ENCODE assay signal across 17 cellular contexts in genomic region chr17:32222621-32223020, GRCh38. TPM values are rescaled to one million over a fixed set of nuclear protein-coding genes. Genes with fewer than 3 reads are reported as not detected.
A peak's percentile ranks its signal among the peaks of the same experiment; 100 is the strongest.
DNase-seq lines count a peak whose midpoint lies in the region; ATAC-seq, FAIRE-seq and TF ChIP-seq lines count a peak whose summit lies in the region.
"Had no signal": no experiment of that assay in that cellular context is flagged by ENCODE, and none has a peak within 500 bp of the region (broad histone marks: within the 10 kb centered on the region; RNA-seq: fewer than 3 reads in every experiment).

No MANE protein-coding gene starts in this region.

- DNase-seq in A549 (ENCODE audit: low read depth in 1 of 2, low spot score in 1 of 2) (peak; percentile 24 to 62), HCT116 (ENCODE audit: low read depth, low spot score) (no peak), RWPE1 (ENCODE audit: low spot score) (peak; percentile 78), epithelial cell of proximal tubule (ENCODE audit: low read depth) (no peak), NCI-H187 treated with DMSO at 0.1 percent for 48 hours (lab: John Stamatoyannopoulos, UW) (no peak), lower lobe of right lung (no peak), NCI-H1436 (lab: John Stamatoyannopoulos, UW) (no peak)
- DNase-seq: CD4-positive, alpha-beta T cell; DMS153; immature natural killer cell; NCI-H1092; nucleus accumbens; stimulated activated CD4-positive, alpha-beta T cell treated with anti-CD3 and anti-CD28 coated beads, Interleukin-12 subunit alpha, Interleukin-12 subunit beta, amount 100 ng/mL, for 4 hours had no signal

- BruUV-seq in HCT116 (replicated peaks; lab: Mats Ljungman, UMichigan), result no TSS peak

- no peaks in the 10 kb centered on the region for H3K9me3 ChIP-seq in A549
- no peaks in the 10 kb centered on the region for H3K9me3 ChIP-seq in HCT116 (ENCODE audit: control insufficient read depth in 1 of 2, insufficient read depth in 1 of 2, low read depth in 1 of 2, low read length in 2 of 2)
- H3K9me3 ChIP-seq in lower lobe of right lung, result no peaks in the 10 kb centered on the region
- H3K9me3 ChIP-seq: right atrium auricular region had no signal

- no peaks in the 10 kb centered on the region for H3K9me2 ChIP-seq in HCT116 (ENCODE audit: insufficient read depth)

- H3K9ac ChIP-seq in HCT116 (ENCODE audit: low read length), result no peak overlapping the region

- no peaks in the 10 kb centered on the region for H4K20me1 ChIP-seq in HCT116 (ENCODE audit: insufficient read depth)

- no peak for TF ChIP-seq POLR2A in A549 (IDR thresholded peaks at IDR 0.05; ENCODE audit: low read length)
- no peak for TF ChIP-seq POLR2A in HCT116 (IDR thresholded peaks at IDR 0.05; ENCODE audit: borderline replicate concordance, extremely low read depth, insufficient read depth, insufficient read length)

- H3K36me3 ChIP-seq in HCT116 (ENCODE audit: control insufficient read depth in 1 of 2, insufficient read depth in 2 of 2, low read length in 2 of 2), result no peaks in the 10 kb centered on the region
- peaks cover 70% of the 10 kb centered on the region for H3K36me3 ChIP-seq in lower lobe of right lung

- TF ChIP-seq EP300 in A549 (IDR thresholded peaks at IDR 0.05), result no peak

- H3K27ac ChIP-seq in A549 (no peak overlapping the region), HCT116 (ENCODE audit: low read depth, low read length) (no peak overlapping the region), RWPE1 (no peak overlapping the region), lower lobe of right lung (no peak overlapping the region)
- H3K27ac ChIP-seq: right atrium auricular region had no signal

- H3K27me3 ChIP-seq in HCT116 (ENCODE audit: insufficient read depth, low read length) (no peaks in the 10 kb centered on the region), lower lobe of right lung (ENCODE audit: low read depth) (no peaks in the 10 kb centered on the region)
- H3K27me3 ChIP-seq: right atrium auricular region had no signal

- CTCF ChIA-PET in A549 (lab: Yijun Ruan, JAX), result interaction anchor here (0.6 to 3.9 kb wide), 13 partner anchors 9 to 1325 kb away, joined by 3 to 14 read pairs (median 4); no protein-coding TSS in a partner anchor
- CTCF ChIA-PET in HCT116 (lab: Charles Lee), result interaction anchor here (0.7 to 1.4 kb wide), 2 partner anchors 30 to 222 kb away, joined by 3 read pairs; partner anchors contain the start of gene PSMD11
- CTCF ChIA-PET in RWPE1 (lab: Yijun Ruan, JAX), result interaction anchor here (0.6 to 0.9 kb wide), 5 partner anchors 12 to 81 kb away, joined by 3 to 7 read pairs (median 4); no protein-coding TSS in a partner anchor

- FAIRE-seq in A549 (lab: Jason Lieb, UNC), result no peak

- RAD21 ChIA-PET in HCT116 (lab: Charles Lee; ENCODE audit: low non-redundant PET in 1 of 2, low total read pairs in 2 of 2, uncharacterized antibody in 2 of 2, unreplicated experiment in 2 of 2), result no interaction called here

- POLR2A ChIA-PET in A549 (lab: Yijun Ruan, JAX) (interaction anchor here (0.5 to 1.1 kb wide), 2 partner anchors 17 to 19 kb away, joined by 3 read pairs; no protein-coding TSS in a partner anchor), HCT116 (lab: Charles Lee) (no interaction called here), RWPE1 (lab: Yijun Ruan, JAX; ENCODE audit: low non-redundant PET) (no interaction called here)

- intact Hi-C loops in HCT116 (cut with micrococcal nuclease), result no loop called here
- intact Hi-C loops in lower lobe of right lung (cut with DNase I), result no loop called here

- 0 out of 3 replicates have a peak, but pooled peaks have one; percentile 8 for TF ChIP-seq CTCF in A549 (IDR thresholded peaks at IDR 0.05)
- TF ChIP-seq CTCF in HCT116 (IDR thresholded peaks at IDR 0.05 in 2 of 3, conservative IDR thresholded peaks at IDR 0.05 in 1 of 3; ENCODE audit: borderline replicate concordance in 1 of 3, insufficient read depth in 1 of 3, low read depth in 2 of 3, low read length in 2 of 3), result peak in 2 of 3 experiments; percentile 9 to 15; a peak in 1 of 6 replicates
- TF ChIP-seq CTCF in RWPE1 (conservative IDR thresholded peaks at IDR 0.05; ENCODE audit: low read depth), result no peak
- TF ChIP-seq CTCF in epithelial cell of proximal tubule (conservative IDR thresholded peaks at IDR 0.05; ENCODE audit: low read depth, low read length), result peak; percentile 21
- no peak for TF ChIP-seq CTCF in lower lobe of right lung (IDR thresholded peaks at IDR 0.05)

- peak; percentile 88 to 97 for ATAC-seq in A549
- peak; percentile 80 for ATAC-seq in HCT116
- no peak for ATAC-seq in HG03135 (IDR thresholded peaks at IDR 0.05; ENCODE audit: unreplicated experiment)
- ATAC-seq in lower lobe of right lung, result no peak
- ATAC-seq: activated T-helper 17 cell treated with anti-CD3 and anti-CD28 coated beads, Interleukin-2, amount 50 U/mL, for 72 hours had no signal

- no peaks in the 10 kb centered on the region for H3K79me2 ChIP-seq in HCT116 (ENCODE audit: insufficient read depth, low read length)

- H3K4me2 ChIP-seq in A549, result no peak overlapping the region
- no peak overlapping the region for H3K4me2 ChIP-seq in HCT116 (ENCODE audit: low read length)

- no peak overlapping the region for H2AFZ ChIP-seq in HCT116 (ENCODE audit: low read depth, low read length, poor library complexity, severe bottlenecking)

- peaks cover 7% of the 10 kb centered on the region for H3K4me1 ChIP-seq in A549
- peaks cover 0 to 11% of the 10 kb centered on the region in 2 experiments; a peak in 1 of 4 replicates for H3K4me1 ChIP-seq in HCT116 (ENCODE audit: control insufficient read depth in 1 of 2, insufficient read depth in 2 of 2, low read length in 2 of 2)
- H3K4me1 ChIP-seq in lower lobe of right lung, result no peaks in the 10 kb centered on the region
- H3K4me1 ChIP-seq: right atrium auricular region had no signal

- H3K4me3 ChIP-seq in A549 (no peak overlapping the region), HCT116 (replicated peaks in 1 of 2; ENCODE audit: low read depth in 1 of 2, low read length in 2 of 2) (no peak overlapping the region), epithelial cell of proximal tubule (ENCODE audit: low read depth, low read length) (no peak overlapping the region), lower lobe of right lung (no peak overlapping the region)
- H3K4me3 ChIP-seq: lung, right atrium auricular region had no signal

- WGBS in A549 (ENCODE audit: missing lambda C conversion rate), result 16% methylated on average over 3 of the region's 3 CpGs

- TF ChIP-seq RAD21 in A549 (conservative IDR thresholded peaks at IDR 0.05 in 1 of 2, IDR thresholded peaks at IDR 0.05 in 1 of 2) (no peak), HCT116 (IDR thresholded peaks at IDR 0.05; ENCODE audit: low read depth) (no peak)

TF ChIP-seq in A549, 52 proteins besides CTCF, POLR2A, EP300 and RAD21:
- no peak for TF ChIP-seq ELK1 (IDR thresholded peaks at IDR 0.05; ENCODE audit: low read depth, low read length)
- 0 out of 2 replicates have a peak, but pooled peaks have one; percentile 0 for TF ChIP-seq RFX5 (IDR thresholded peaks at IDR 0.05)

TF ChIP-seq in HCT116, 20 proteins besides CTCF, POLR2A, EP300 and RAD21:
- TF ChIP-seq ZFX (IDR thresholded peaks at IDR 0.05), result no peak
- TF ChIP-seq, protein P1, sequence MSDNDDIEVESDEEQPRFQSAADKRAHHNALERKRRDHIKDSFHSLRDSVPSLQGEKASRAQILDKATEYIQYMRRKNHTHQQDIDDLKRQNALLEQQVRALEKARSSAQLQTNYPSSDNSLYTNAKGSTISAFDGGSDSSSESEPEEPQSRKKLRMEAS (IDR thresholded peaks at IDR 0.05), result peak; percentile 49; the same call in 1 of the 2 replicates
TF ChIP-seq in HCT116: peak in this region for 1.

RNA-seq across cellular contexts. Expression of gene RHBDL3, which starts 43.0 kb away (rescaled TPM):
- polyA plus RNA-seq in A549 (2011; rRNA removed) (2.0 and 3.1 TPM in 2 replicates), A549 (2017; fragmentation: RNase III; extraction: RNeasy Plus Mini Kit Qiagen cat#74134 plus additional on column Dnase treatment) (4.2 to 6.6 TPM (median 5.9 TPM) in 3 replicates)
- 3.5 and 4.3 TPM in 2 replicates for polyA plus RNA-seq in A549 (2012; cell fraction: cytosol; rRNA removed)
- 8.9 and 9.1 TPM in 2 replicates for polyA plus RNA-seq in A549 (2012; cell fraction: nucleus; rRNA removed)
- 3.1 and 5.2 TPM in 2 replicates for polyA minus RNA-seq in A549 (2011; rRNA and poly(A)+ RNA removed)
- total RNA-seq in HCT116 (2021; ENCODE audit: unreplicated experiment) (4.0 TPM), epithelial cell of proximal tubule (under 0.01 TPM in 1 of 2 replicates, not detected in the other), lower lobe of right lung (0.18 TPM)
- 2.6 and 3.0 TPM in 2 replicates for polyA plus RNA-seq in HCT116 (2012)
- polyA plus RNA-seq: immature natural killer cell had no signal

Comparison
In these comparisons a context has a peak if more than half of its experiments do, and no peak if none do; other contexts are left out.
1. ATAC-seq: peak in A549 (2 of 2) and HCT116 (single experiment); none in HG03135 (single experiment) and lower lobe of right lung (0 of 2).
2. DNase-seq: peak in A549 (2 of 2) and RWPE1 (single experiment); none in HCT116 (single experiment), epithelial cell of proximal tubule (single experiment), NCI-H187 treated with DMSO at 0.1 percent for 48 hours (single experiment), lower lobe of right lung (single experiment) and NCI-H1436 (single experiment).
3. CTCF ChIP-seq: peak in A549 (single experiment), HCT116 (2 of 3) and epithelial cell of proximal tubule (single experiment); none in RWPE1 (single experiment) and lower lobe of right lung (single experiment).